Comparison of ENCODE assay signal across 27 cellular contexts in genomic region chr13:42246541-42246940, GRCh38.
"Had no signal": no experiment of that assay in that cellular context is flagged by ENCODE, and none has a peak within 500 bp of the region (broad histone marks: within the 10 kb centered on the region; RNA-seq: fewer than 3 reads in every experiment).

No MANE protein-coding gene starts in this region.

- H3K36me3 ChIP-seq: left lung, lower lobe of right lung, stomach, thyroid gland, transverse colon, upper lobe of left lung, vagina had no signal

- DNase-seq: hippocampal formation; immature natural killer cell; kidney; left colon; left lung; lower lobe of right lung; mammary epithelial cell; mesenchymal stem cell; naive thymus-derived CD8-positive, alpha-beta T cell; occipital lobe; retina; right cardiac atrium; stimulated activated CD4-positive, alpha-beta T cell treated with anti-CD3 and anti-CD28 coated beads, Interleukin-12 subunit alpha, Interleukin-12 subunit beta, amount 100 ng/mL, for 4 hours; stimulated activated CD4-positive, alpha-beta T cell treated with anti-CD3 and anti-CD28 coated beads, Interleukin-15, amount 100 ng/mL, for 24 hours; stimulated activated CD4-positive, alpha-beta T cell treated with anti-CD3 and anti-CD28 coated beads, Interleukin-2, amount 100 ng/mL, for 24 hours; stimulated activated CD4-positive, alpha-beta T cell treated with anti-CD3 and anti-CD28 coated beads, Interleukin-4, amount 100 ng/mL, for 1 hour; stimulated activated naive B cell treated with anti-CD40 and anti-IgM and Interleukin-4, amounts not matched to agents 10 μg/mL and 1 μg/mL and 100 μg/mL, for 72 hours; stimulated activated naive CD8-positive, alpha-beta T cell treated with anti-CD3 and anti-CD28 coated beads, Interleukin-15, Interleukin-2, amounts not matched to agents 100 U/mL and 50 U/mL, for 24 hours; stomach; testis; thyroid gland; transverse colon; upper lobe of left lung had no signal

- H3K9me3 ChIP-seq: left lung, lower lobe of right lung, stomach, testis, thyroid gland, transverse colon, upper lobe of left lung, vagina had no signal

- H3K27ac ChIP-seq: left lung, lower lobe of right lung, skin epidermis, stomach, testis, thyroid gland, transverse colon, upper lobe of left lung, vagina had no signal

- ATAC-seq: left colon; left lung; lower lobe of right lung; naive thymus-derived CD8-positive, alpha-beta T cell; right cardiac atrium; sciatic nerve; stimulated activated naive B cell treated with anti-CD40 and anti-IgM and Interleukin-4, amounts not matched to agents 10 μg/mL and 1 μg/mL and 100 μg/mL, for 72 hours; stimulated activated naive CD8-positive, alpha-beta T cell treated with anti-CD3 and anti-CD28 coated beads, Interleukin-15, Interleukin-2, amounts not matched to agents 100 U/mL and 50 U/mL, for 24 hours had no signal

- H3K4me3 ChIP-seq: left lung, lower lobe of right lung, skin epidermis, stomach, testis, thyroid gland, transverse colon, upper lobe of left lung, vagina had no signal

- FAIRE-seq: islet of Langerhans, kidney had no signal

- H3K4me1 ChIP-seq: left lung, lower lobe of right lung, stomach, testis, thyroid gland, transverse colon, upper lobe of left lung, vagina had no signal

- H3K27me3 ChIP-seq: left lung, stomach, testis, thyroid gland, transverse colon, upper lobe of left lung, vagina had no signal
